Comparison of ENCODE assay signal across 19 cellular contexts in genomic region chr2:169139993-169140767, GRCh38.
"Had no signal": no experiment of that assay in that cellular context is flagged by ENCODE, and none has a peak within 500 bp of the region (broad histone marks: within the 10 kb centered on the region; RNA-seq: fewer than 3 reads in every experiment).

No MANE protein-coding gene starts in this region.

- H3K27ac Mint-ChIP-seq: activated CD4-positive, alpha-beta memory T cell treated with anti-CD3 and anti-CD28 coated beads, Interleukin-2, amount 10 ng/mL, durations not matched to agents 7 days and 5 days; activated CD4-positive, alpha-beta T cell treated with anti-CD3 and anti-CD28 coated beads, Interleukin-2, amount 10 ng/mL, durations not matched to agents 24 days and 14 days; activated naive CD4-positive, alpha-beta T cell treated with anti-CD3 and anti-CD28 coated beads for 36 hours; activated T-cell treated with anti-CD3 and anti-CD28 coated beads, Interleukin-2, amount 50 U/mL, for 72 hours; mesothelial cell of epicardium; T-helper 1 cell treated with Interleukin-12 subunit alpha and Interleukin-12 subunit beta and Interleukin-4 antibody, amounts not matched to agents 30 μg/mL and 1 μg/mL, for 36 hours had no signal

- H3K27ac ChIP-seq: epithelial cell of prostate, heart right ventricle, left ventricle myocardium inferior, tibial artery had no signal

- ATAC-seq: activated CD4-positive, CD25-positive, alpha-beta regulatory T cell treated with anti-CD3 and anti-CD28 coated beads, Interleukin-2, amount 50 U/mL, for 24 hours; activated T-cell treated with anti-CD3 and anti-CD28 coated beads, Interleukin-2, amount 50 U/mL, for 72 hours; heart right ventricle; naive thymus-derived CD8-positive, alpha-beta T cell; right cardiac atrium had no signal

- H3K4me3 Mint-ChIP-seq: activated CD4-positive, alpha-beta memory T cell treated with anti-CD3 and anti-CD28 coated beads, Interleukin-2, amount 10 ng/mL, durations not matched to agents 7 days and 5 days; activated CD4-positive, alpha-beta T cell treated with anti-CD3 and anti-CD28 coated beads, Interleukin-2, amount 10 ng/mL, durations not matched to agents 24 days and 14 days; activated naive CD4-positive, alpha-beta T cell treated with anti-CD3 and anti-CD28 coated beads for 36 hours; activated T-cell treated with anti-CD3 and anti-CD28 coated beads, Interleukin-2, amount 50 U/mL, for 72 hours; mesothelial cell of epicardium; naive thymus-derived CD8-positive, alpha-beta T cell; T-helper 1 cell treated with Interleukin-12 subunit alpha and Interleukin-12 subunit beta and Interleukin-4 antibody, amounts not matched to agents 30 μg/mL and 1 μg/mL, for 36 hours had no signal

- H3K4me3 ChIP-seq: heart right ventricle, left ventricle myocardium inferior, tibial artery had no signal

- H3K9me3 Mint-ChIP-seq: activated CD4-positive, alpha-beta memory T cell treated with anti-CD3 and anti-CD28 coated beads, Interleukin-2, amount 10 ng/mL, durations not matched to agents 7 days and 5 days; activated CD4-positive, alpha-beta T cell treated with anti-CD3 and anti-CD28 coated beads, Interleukin-2, amount 10 ng/mL, durations not matched to agents 24 days and 14 days; activated naive CD4-positive, alpha-beta T cell treated with anti-CD3 and anti-CD28 coated beads for 36 hours; activated T-cell treated with anti-CD3 and anti-CD28 coated beads, Interleukin-2, amount 50 U/mL, for 72 hours; mesothelial cell of epicardium; naive thymus-derived CD8-positive, alpha-beta T cell; T-helper 1 cell treated with Interleukin-12 subunit alpha and Interleukin-12 subunit beta and Interleukin-4 antibody, amounts not matched to agents 30 μg/mL and 1 μg/mL, for 36 hours had no signal

- H3K36me3 Mint-ChIP-seq: naive thymus-derived CD8-positive, alpha-beta T cell had no signal

- H3K4me1 Mint-ChIP-seq: activated CD4-positive, alpha-beta memory T cell treated with anti-CD3 and anti-CD28 coated beads, Interleukin-2, amount 10 ng/mL, durations not matched to agents 7 days and 5 days; activated CD4-positive, alpha-beta T cell treated with anti-CD3 and anti-CD28 coated beads, Interleukin-2, amount 10 ng/mL, durations not matched to agents 24 days and 14 days; mesothelial cell of epicardium had no signal

- H3K27me3 Mint-ChIP-seq: activated CD4-positive, alpha-beta memory T cell treated with anti-CD3 and anti-CD28 coated beads, Interleukin-2, amount 10 ng/mL, durations not matched to agents 7 days and 5 days; naive thymus-derived CD8-positive, alpha-beta T cell had no signal

- H3K27me3 ChIP-seq: heart right ventricle, tibial artery had no signal

- DNase-seq: activated CD4-positive, alpha-beta memory T cell treated with anti-CD3 and anti-CD28 coated beads, Interleukin-2, amount 10 ng/mL, durations not matched to agents 7 days and 5 days; activated CD4-positive, alpha-beta T cell treated with anti-CD3 and anti-CD28 coated beads, Interleukin-2, amount 10 ng/mL, durations not matched to agents 24 days and 14 days; activated effector memory CD4-positive, alpha-beta T cell treated with Interleukin-2 at 50 U/mL for 16 hours; activated naive CD4-positive, alpha-beta T cell treated with anti-CD3 and anti-CD28 coated beads for 36 hours; activated T-cell treated with anti-CD3 and anti-CD28 coated beads, Interleukin-2, amount 50 U/mL, for 72 hours; amygdala; cortex of kidney; heart right ventricle; left ventricle myocardium inferior; naive thymus-derived CD8-positive, alpha-beta T cell; right cardiac atrium; stimulated activated CD4-positive, alpha-beta T cell treated with anti-CD3 and anti-CD28 coated beads, Interleukin-4, amount 100 ng/mL, for 24 hours; stimulated activated naive CD4-positive, alpha-beta T cell treated with Interleukin-2 at 50 U/mL for 16 hours; substantia nigra; tibial artery had no signal

- H3K4me1 ChIP-seq: tibial artery had no signal

- H3K36me3 ChIP-seq: heart right ventricle, left ventricle myocardium inferior, tibial artery had no signal

- H3K9me3 ChIP-seq: heart right ventricle, left ventricle myocardium inferior, tibial artery had no signal
